In the genomic region with DNA sequence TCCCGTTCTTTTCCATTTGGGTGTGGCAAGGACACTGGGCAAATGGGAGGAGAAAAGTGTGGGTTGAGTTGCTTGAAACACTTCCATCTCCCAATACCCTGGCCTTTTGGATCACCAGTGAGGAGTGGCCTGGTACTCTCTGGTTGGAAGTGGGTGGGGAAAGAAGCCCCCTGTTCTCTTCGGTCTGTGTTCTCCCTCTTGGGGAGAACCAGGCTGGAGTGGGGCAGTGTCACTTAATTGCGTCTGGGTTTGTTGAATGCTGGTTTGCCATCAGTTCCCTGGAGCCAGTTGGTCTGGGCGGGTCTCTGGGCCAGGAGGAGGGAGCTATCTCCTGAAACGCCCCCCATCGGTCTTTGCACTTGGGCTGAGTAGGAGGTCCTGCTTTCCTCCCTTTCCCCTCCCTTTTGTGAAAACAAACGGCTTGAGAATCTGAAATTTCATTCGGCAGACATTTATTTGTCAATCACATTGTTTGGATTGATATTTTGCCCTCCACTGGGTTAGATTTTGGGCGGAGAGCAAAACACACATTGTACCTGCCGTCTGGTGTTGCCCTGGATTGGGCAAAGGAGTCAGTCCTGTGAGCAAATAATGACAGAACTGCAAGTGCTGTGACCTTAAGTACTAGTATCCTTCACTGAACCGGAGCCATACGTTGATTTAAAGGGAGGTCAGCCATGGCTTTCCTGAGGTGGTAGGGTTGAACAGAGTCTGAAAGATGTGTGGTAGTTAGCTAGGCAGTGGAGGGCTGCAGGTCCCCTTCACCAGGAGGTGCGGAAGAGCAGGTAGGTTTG, we compare ENCODE assay signal across 8 cellular contexts. TPM values are rescaled to one million over a fixed set of nuclear protein-coding genes. Genes with fewer than 3 reads are reported as not detected.
DNase-seq lines count a peak whose midpoint lies in the region; ATAC-seq and TF ChIP-seq lines count a peak whose summit lies in the region.

No MANE protein-coding gene starts in this region.

- ATAC-seq in activated T-cell treated with anti-CD3 and anti-CD28 coated beads, Interleukin-2, amount 50 U/mL, for 72 hours (replicated peaks in 1 of 2), result no peak
- no peak for ATAC-seq in activated CD8-positive, alpha-beta T cell treated with anti-CD3 and anti-CD28 coated beads for 36 hours
- ATAC-seq in thoracic aorta (ENCODE audit: insufficient number of reproducible peaks, low FRiP score, low read depth), result no peak
- no peak for ATAC-seq in HG03565 (IDR thresholded peaks at IDR 0.05; ENCODE audit: unreplicated experiment)

- H3K27me3 ChIP-seq in thoracic aorta (replicated peaks; ENCODE audit: insufficient read depth), result no peaks in the 10 kb centered on the region

- intact Hi-C loops in activated CD8-positive, alpha-beta T cell treated with anti-CD3 and anti-CD28 coated beads for 36 hours (cut with micrococcal nuclease), result no loop called here

- TF ChIP-seq CTCF in activated CD8-positive, alpha-beta T cell treated with anti-CD3 and anti-CD28 coated beads for 36 hours (IDR thresholded peaks at IDR 0.05), result no peak
- no peak for TF ChIP-seq CTCF in thoracic aorta (IDR thresholded peaks at IDR 0.05)

- POLR2A ChIA-PET in activated CD8-positive, alpha-beta T cell treated with anti-CD3 and anti-CD28 coated beads for 36 hours (lab: Charles Lee), result interaction anchor here (0.5 to 1.9 kb wide), 6 partner anchors 8 to 76 kb away, joined by 3 to 16 read pairs (median 5); no protein-coding TSS in a partner anchor

- H3K27ac ChIP-seq in thoracic aorta, result no peak overlapping the region

- peaks cover 0 to 5% of the 10 kb centered on the region in 2 donors for H3K36me3 Mint-ChIP-seq in activated T-cell treated with anti-CD3 and anti-CD28 coated beads, Interleukin-2, amount 50 U/mL, for 72 hours (ENCODE audit: insufficient read depth in 2 of 2)
- peaks cover 8% of the 10 kb centered on the region for H3K36me3 Mint-ChIP-seq in activated CD8-positive, alpha-beta T cell treated with anti-CD3 and anti-CD28 coated beads for 36 hours (ENCODE audit: low read depth)

- peaks cover 55% of the 10 kb centered on the region for H3K4me1 Mint-ChIP-seq in activated T-cell treated with anti-CD3 and anti-CD28 coated beads, Interleukin-2, amount 50 U/mL, for 72 hours (ENCODE audit: low read depth)
- peaks cover 38% of the 10 kb centered on the region for H3K4me1 Mint-ChIP-seq in activated CD8-positive, alpha-beta T cell treated with anti-CD3 and anti-CD28 coated beads for 36 hours (ENCODE audit: low read depth)

- peak overlapping the region; percentile 87 to 88 for H3K4me3 Mint-ChIP-seq in activated T-cell treated with anti-CD3 and anti-CD28 coated beads, Interleukin-2, amount 50 U/mL, for 72 hours
- H3K4me3 Mint-ChIP-seq in activated CD8-positive, alpha-beta T cell treated with anti-CD3 and anti-CD28 coated beads for 36 hours, result peak overlapping the region; percentile 81

- H3K27ac Mint-ChIP-seq in activated T-cell treated with anti-CD3 and anti-CD28 coated beads, Interleukin-2, amount 50 U/mL, for 72 hours, result no peak overlapping the region
- peak overlapping the region; percentile 26 for H3K27ac Mint-ChIP-seq in activated CD8-positive, alpha-beta T cell treated with anti-CD3 and anti-CD28 coated beads for 36 hours

- H3K27me3 Mint-ChIP-seq in activated T-cell treated with anti-CD3 and anti-CD28 coated beads, Interleukin-2, amount 50 U/mL, for 72 hours (ENCODE audit: low read depth), result peaks cover 10% of the 10 kb centered on the region
- H3K27me3 Mint-ChIP-seq in activated CD8-positive, alpha-beta T cell treated with anti-CD3 and anti-CD28 coated beads for 36 hours, result no peaks in the 10 kb centered on the region

- H3K9me3 Mint-ChIP-seq in activated T-cell treated with anti-CD3 and anti-CD28 coated beads, Interleukin-2, amount 50 U/mL, for 72 hours, result no peaks in the 10 kb centered on the region
- no peaks in the 10 kb centered on the region for H3K9me3 Mint-ChIP-seq in activated CD8-positive, alpha-beta T cell treated with anti-CD3 and anti-CD28 coated beads for 36 hours

- no peaks in the 10 kb centered on the region for H3K9me3 ChIP-seq in thoracic aorta

- H3K4me3 ChIP-seq in thoracic aorta, result peak overlapping the region; percentile 88

- CTCF ChIA-PET in activated CD8-positive, alpha-beta T cell treated with anti-CD3 and anti-CD28 coated beads for 36 hours (lab: Charles Lee), result interaction anchor here (1.0 to 1.4 kb wide), 3 partner anchors 8 to 40 kb away, joined by 3 to 5 read pairs (median 4); no protein-coding TSS in a partner anchor

- H3K4me1 ChIP-seq in thoracic aorta (ENCODE audit: control insufficient read depth in 1 of 2, low read depth in 2 of 2), result peaks cover 11 to 44% of the 10 kb centered on the region in 2 donors

- no peak for DNase-seq in activated T-cell treated with anti-CD3 and anti-CD28 coated beads, Interleukin-2, amount 50 U/mL, for 72 hours
- no peak for DNase-seq in activated T-cell treated with anti-CD3 and anti-CD28 coated beads, Interleukin-2, amount 50 U/mL, for 48 hours
- DNase-seq in activated CD8-positive, alpha-beta T cell treated with anti-CD3 and anti-CD28 coated beads for 36 hours, result no peak
- peak; percentile 72 for DNase-seq in iPS-NIHi7 (ENCODE audit: extremely low spot score)
- DNase-seq in thoracic aorta (ENCODE audit: low spot score), result no peak
- DNase-seq in central memory CD4-positive, alpha-beta T cell, result no peak
- no peak for DNase-seq in ecto neural progenitor cell (ENCODE audit: low spot score)

- H3K36me3 ChIP-seq in thoracic aorta, result no peaks in the 10 kb centered on the region

RNA-seq across cellular contexts. Expression of a gene that starts 1.6 kb away (rescaled TPM):
- 10 to 100 TPM in 1 of 2 donors, 1 to 10 TPM in 1; 9.6 to 16.2 TPM for total RNA-seq in activated T-cell treated with anti-CD3 and anti-CD28 coated beads, Interleukin-2, amount 50 U/mL, for 72 hours
- 10 to 100 TPM; 17.9 to 19.0 TPM for total RNA-seq in activated CD8-positive, alpha-beta T cell treated with anti-CD3 and anti-CD28 coated beads for 36 hours
- 10 to 100 TPM; 28.0 to 33.2 TPM for total RNA-seq in thoracic aorta

RNA-seq across cellular contexts. Expression of a gene that starts 40.9 kb away (rescaled TPM):
- not detected for total RNA-seq in activated T-cell treated with anti-CD3 and anti-CD28 coated beads, Interleukin-2, amount 50 U/mL, for 72 hours
- not detected for total RNA-seq in activated CD8-positive, alpha-beta T cell treated with anti-CD3 and anti-CD28 coated beads for 36 hours
- total RNA-seq in thoracic aorta, result 1 to 10 TPM in 1 of 2 donors, under 1 TPM in 1; 0.14 to 3.2 TPM
